In the genomic region with DNA sequence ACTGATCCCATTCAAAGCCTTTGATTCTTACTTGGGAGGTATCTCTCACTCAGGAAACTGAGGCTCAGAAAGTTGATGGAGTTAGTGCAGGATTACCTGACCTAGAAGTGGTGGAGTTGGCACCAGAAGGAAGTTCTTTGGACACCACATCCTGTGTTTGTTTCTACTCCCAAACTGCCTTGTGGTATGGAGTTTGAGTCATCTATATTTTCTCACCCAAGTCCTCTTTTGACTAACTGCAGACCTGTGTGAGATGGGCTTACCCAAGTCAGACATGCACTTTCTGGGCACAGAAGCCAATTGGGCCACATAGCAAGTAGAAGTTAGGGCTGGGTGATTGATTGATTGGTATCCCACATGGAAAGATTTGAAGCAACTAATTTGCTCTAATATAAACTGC, we compare ENCODE assay signal across 1 cellular context.
TF ChIP-seq lines count a peak whose summit lies in the region.

No MANE protein-coding gene starts in this region.

TF ChIP-seq in HepG2, 621 proteins besides CTCF, POLR2A, EP300 and RAD21 (continued from another document):
- TF ChIP-seq, protein P1, sequence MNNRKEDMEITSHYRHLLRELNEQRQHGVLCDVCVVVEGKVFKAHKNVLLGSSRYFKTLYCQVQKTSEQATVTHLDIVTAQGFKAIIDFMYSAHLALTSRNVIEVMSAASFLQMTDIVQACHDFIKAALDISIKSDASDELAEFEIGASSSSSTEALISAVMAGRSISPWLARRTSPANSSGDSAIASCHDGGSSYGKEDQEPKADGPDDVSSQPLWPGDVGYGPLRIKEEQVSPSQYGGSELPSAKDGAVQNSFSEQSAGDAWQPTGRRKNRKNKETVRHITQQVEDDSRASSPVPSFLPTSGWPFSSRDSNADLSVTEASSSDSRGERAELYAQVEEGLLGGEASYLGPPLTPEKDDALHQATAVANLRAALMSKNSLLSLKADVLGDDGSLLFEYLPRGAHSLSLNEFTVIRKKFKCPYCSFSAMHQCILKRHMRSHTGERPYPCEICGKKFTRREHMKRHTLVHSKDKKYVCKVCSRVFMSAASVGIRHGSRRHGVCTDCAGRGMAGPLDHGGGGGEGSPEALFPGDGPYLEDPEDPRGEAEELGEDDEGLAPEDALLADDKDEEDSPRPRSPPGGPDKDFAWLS (CRISPR knock-in tag; IDR thresholded peaks at IDR 0.05; ENCODE audit: borderline replicate concordance), result no peak
- TF ChIP-seq CENPT (CRISPR knock-in tag; IDR thresholded peaks at IDR 0.05; ENCODE audit: low read depth), result no peak
- TF ChIP-seq, protein P2, sequence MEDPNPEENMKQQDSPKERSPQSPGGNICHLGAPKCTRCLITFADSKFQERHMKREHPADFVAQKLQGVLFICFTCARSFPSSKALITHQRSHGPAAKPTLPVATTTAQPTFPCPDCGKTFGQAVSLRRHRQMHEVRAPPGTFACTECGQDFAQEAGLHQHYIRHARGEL (CRISPR knock-in tag; IDR thresholded peaks at IDR 0.05), result no peak
